ENCODE assay signal across 8 cellular contexts in genomic region chr17:82106697-82107305, GRCh38. TPM values are rescaled to one million over a fixed set of nuclear protein-coding genes. Genes with fewer than 3 reads are reported as not detected.
DNase-seq lines count a peak whose midpoint lies in the region; ATAC-seq and TF ChIP-seq lines count a peak whose summit lies in the region.

No MANE protein-coding gene starts in this region.

- peak overlapping the region; percentile 55 to 99 (median 99) for H3K27ac ChIP-seq in right lobe of liver
- peak overlapping the region; percentile 81 to 89 (median 84) for H3K27ac ChIP-seq in transverse colon

- TF ChIP-seq CTCF in right lobe of liver (IDR thresholded peaks at IDR 0.05), result no peak
- TF ChIP-seq CTCF in transverse colon (IDR thresholded peaks at IDR 0.05), result no peak
- TF ChIP-seq CTCF in omental fat pad (IDR thresholded peaks at IDR 0.05), result no peak

- no peaks in the 10 kb centered on the region for H3K36me3 ChIP-seq in right lobe of liver
- no peaks in the 10 kb centered on the region for H3K36me3 ChIP-seq in transverse colon

- H3K4me3 Mint-ChIP-seq in activated T-cell treated with anti-CD3 and anti-CD28 coated beads, Interleukin-2, amount 50 U/mL, for 72 hours, result peak overlapping the region; percentile 88 to 94
- peak overlapping the region; percentile 89 for H3K4me3 Mint-ChIP-seq in activated naive CD8-positive, alpha-beta T cell treated with anti-CD3 and anti-CD28 coated beads for 36 hours

- TF ChIP-seq POLR2A in right lobe of liver (IDR thresholded peaks at IDR 0.05) (no peak), transverse colon (IDR thresholded peaks at IDR 0.05) (no peak)

- H3K27me3 ChIP-seq in right lobe of liver (no peaks in the 10 kb centered on the region), transverse colon (no peaks in the 10 kb centered on the region)

- no peaks in the 10 kb centered on the region for H3K9me3 Mint-ChIP-seq in activated T-cell treated with anti-CD3 and anti-CD28 coated beads, Interleukin-2, amount 50 U/mL, for 72 hours
- H3K9me3 Mint-ChIP-seq in activated naive CD8-positive, alpha-beta T cell treated with anti-CD3 and anti-CD28 coated beads for 36 hours, result no peaks in the 10 kb centered on the region

- no peaks in the 10 kb centered on the region for H3K36me3 Mint-ChIP-seq in activated T-cell treated with anti-CD3 and anti-CD28 coated beads, Interleukin-2, amount 50 U/mL, for 72 hours (ENCODE audit: insufficient read depth in 2 of 2)
- H3K36me3 Mint-ChIP-seq in activated naive CD8-positive, alpha-beta T cell treated with anti-CD3 and anti-CD28 coated beads for 36 hours, result no peaks in the 10 kb centered on the region

- H3K4me3 ChIP-seq in right lobe of liver (peak overlapping the region in 1 of 3 donors; percentile 19), transverse colon (peak overlapping the region in 3 of 4 donors; percentile 1 to 44 (median 9))

- H3K4me1 ChIP-seq in right lobe of liver, result peaks cover 0 to 94% (median 45%) of the 10 kb centered on the region in 4 donors
- H3K4me1 ChIP-seq in transverse colon, result peaks cover 13 to 41% (median 26%) of the 10 kb centered on the region in 4 donors

- WGBS in right lobe of liver (ENCODE audit: insufficient coverage, low coverage, low lambda C conversion rate, missing lambda C conversion rate), result 0% methylated on average over 2 of the region's 9 CpGs
- WGBS in transverse colon (ENCODE audit: low coverage in 1 of 2), 2 donors, result 49% methylated on average over 9 of the region's 9 CpGs; no CpG with 5 or more reads in 1 of the 2 donors

- no peak for TF ChIP-seq EP300 in transverse colon (IDR thresholded peaks at IDR 0.05; ENCODE audit: low read depth)

- H3K27me3 Mint-ChIP-seq in activated T-cell treated with anti-CD3 and anti-CD28 coated beads, Interleukin-2, amount 50 U/mL, for 72 hours (ENCODE audit: low read depth), result no peaks in the 10 kb centered on the region
- H3K27me3 Mint-ChIP-seq in activated naive CD8-positive, alpha-beta T cell treated with anti-CD3 and anti-CD28 coated beads for 36 hours, result no peaks in the 10 kb centered on the region

- in situ Hi-C loops in transverse colon (cut with MboI; ENCODE audit: low pct_ligation_motif_present in 1 of 4, low pct_unique_long_range_greater_than_20kb in 1 of 4, low sequenced_read_pairs in 3 of 4), result no loop called here

- ATAC-seq in activated T-cell treated with anti-CD3 and anti-CD28 coated beads, Interleukin-2, amount 50 U/mL, for 72 hours (replicated peaks in 1 of 2), result no peak
- ATAC-seq in right lobe of liver (no peak), omental fat pad (ENCODE audit: low FRiP score) (no peak), GM21825 (IDR thresholded peaks at IDR 0.05; ENCODE audit: unreplicated experiment) (no peak)

- intact Hi-C loops in right lobe of liver (cut with DNase I) (no loop called here), transverse colon (cut with DNase I; ENCODE audit: low total_unique reads) (no loop called here)

- no peak for DNase-seq in activated T-cell treated with anti-CD3 and anti-CD28 coated beads, Interleukin-2, amount 50 U/mL, for 72 hours
- DNase-seq in activated T-cell treated with anti-CD3 and anti-CD28 coated beads, Interleukin-2, amount 50 U/mL, for 48 hours, result no peak
- DNase-seq in activated naive CD8-positive, alpha-beta T cell treated with anti-CD3 and anti-CD28 coated beads for 36 hours, result no peak
- peak in 1 of 3 donors; percentile 56 for DNase-seq in right lobe of liver
- no peak for DNase-seq in transverse colon
- no peak for DNase-seq in islet precursor cell
- no peak for DNase-seq in omental fat pad (ENCODE audit: low spot score)

- H3K9me3 ChIP-seq in right lobe of liver (no peaks in the 10 kb centered on the region), transverse colon (no peaks in the 10 kb centered on the region)

- H3K4me1 Mint-ChIP-seq in activated T-cell treated with anti-CD3 and anti-CD28 coated beads, Interleukin-2, amount 50 U/mL, for 72 hours (ENCODE audit: low read depth), result peaks cover 40% of the 10 kb centered on the region
- H3K4me1 Mint-ChIP-seq in activated naive CD8-positive, alpha-beta T cell treated with anti-CD3 and anti-CD28 coated beads for 36 hours, result peaks cover 28% of the 10 kb centered on the region

- peak overlapping the region; percentile 94 for H3K27ac Mint-ChIP-seq in activated T-cell treated with anti-CD3 and anti-CD28 coated beads, Interleukin-2, amount 50 U/mL, for 72 hours
- peak overlapping the region; percentile 95 for H3K27ac Mint-ChIP-seq in activated naive CD8-positive, alpha-beta T cell treated with anti-CD3 and anti-CD28 coated beads for 36 hours

RNA-seq across cellular contexts. Expression of gene FASN, which starts 8.8 kb away (rescaled TPM):
- 10 to 100 TPM; 90.5 to 91.2 TPM for total RNA-seq in activated T-cell treated with anti-CD3 and anti-CD28 coated beads, Interleukin-2, amount 50 U/mL, for 72 hours
- total RNA-seq in activated naive CD8-positive, alpha-beta T cell treated with anti-CD3 and anti-CD28 coated beads for 36 hours, result 100 to 1,000 TPM; 282 to 287 TPM
- 100 to 1,000 TPM in 4 of 6 experiments, 10 to 100 TPM in 2; 76.5 to 290 (median 217) TPM for total RNA-seq in right lobe of liver
- total RNA-seq in transverse colon, result 100 to 1,000 TPM in 2 of 4 donors, 10 to 100 TPM in 2; 25.1 to 185 (median 99.4) TPM
- 1,000 to 10,000 TPM in 1 of 4 donors, 100 to 1,000 TPM in 3; 313 to 1,522 (median 467) TPM for total RNA-seq in omental fat pad

RNA-seq across cellular contexts. Expression of gene DUS1L, which starts 41.2 kb away (rescaled TPM):
- 100 to 1,000 TPM; 109 to 121 TPM for total RNA-seq in activated T-cell treated with anti-CD3 and anti-CD28 coated beads, Interleukin-2, amount 50 U/mL, for 72 hours
- 100 to 1,000 TPM; 175 to 190 TPM for total RNA-seq in activated naive CD8-positive, alpha-beta T cell treated with anti-CD3 and anti-CD28 coated beads for 36 hours
- 100 to 1,000 TPM in 2 of 6 experiments, 10 to 100 TPM in 4; 61.8 to 115 (median 89.9) TPM for total RNA-seq in right lobe of liver
- 100 to 1,000 TPM in 3 of 4 donors, 10 to 100 TPM in 1; 98.6 to 306 (median 132) TPM for total RNA-seq in transverse colon
- total RNA-seq in omental fat pad, result 10 to 100 TPM; 58.1 to 90.3 (median 85.7) TPM

RNA-seq across cellular contexts. Expression of gene GPS1, which starts 55.1 kb away (rescaled TPM):
- 10 to 100 TPM; 55.1 to 73.5 TPM for total RNA-seq in activated T-cell treated with anti-CD3 and anti-CD28 coated beads, Interleukin-2, amount 50 U/mL, for 72 hours
- 100 to 1,000 TPM in 1 of 2 experiments, 10 to 100 TPM in 1; 94.2 to 103 TPM for total RNA-seq in activated naive CD8-positive, alpha-beta T cell treated with anti-CD3 and anti-CD28 coated beads for 36 hours
- total RNA-seq in right lobe of liver (10 to 100 TPM; 46.5 to 93.5 (median 62.1) TPM), transverse colon (100 to 1,000 TPM in 2 of 4 donors, 10 to 100 TPM in 2; 42.0 to 160 (median 85.5) TPM), omental fat pad (10 to 100 TPM; 67.3 to 86.8 (median 81.4) TPM)

RNA-seq across cellular contexts. Expression of gene RFNG, which starts 55.2 kb away (rescaled TPM):
- total RNA-seq in activated T-cell treated with anti-CD3 and anti-CD28 coated beads, Interleukin-2, amount 50 U/mL, for 72 hours, result 10 to 100 TPM; 31.0 to 42.2 TPM
- total RNA-seq in activated naive CD8-positive, alpha-beta T cell treated with anti-CD3 and anti-CD28 coated beads for 36 hours, result 10 to 100 TPM; 13.9 to 14.5 TPM
- total RNA-seq in right lobe of liver (10 to 100 TPM; 29.9 to 53.3 (median 43.7) TPM), transverse colon (10 to 100 TPM; 33.2 to 92.0 (median 48.8) TPM), omental fat pad (10 to 100 TPM; 20.2 to 51.3 (median 32.0) TPM)
